Comparison of ENCODE assay signal across 19 cellular contexts in the genomic region with DNA sequence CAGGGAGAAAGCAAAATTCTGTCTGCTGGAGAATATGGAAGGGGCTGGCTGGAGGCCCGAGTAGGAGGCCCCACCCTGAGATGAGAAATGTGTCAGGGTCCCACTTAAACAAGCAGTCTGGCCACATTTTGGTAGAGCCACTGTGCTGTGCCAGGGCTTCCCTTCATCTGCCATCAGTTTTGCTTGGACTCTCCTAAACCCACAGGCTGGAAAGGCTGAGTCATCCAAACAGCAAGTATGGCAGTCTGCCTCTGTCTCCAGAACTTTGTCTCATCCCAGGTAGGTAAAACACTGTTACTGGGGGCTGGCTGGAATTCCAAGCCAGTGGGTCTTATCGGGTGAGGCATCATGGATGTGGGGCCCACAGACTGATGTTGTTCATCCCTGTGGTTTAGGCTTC.
DNase-seq lines count a peak whose midpoint lies in the region; ATAC-seq and TF ChIP-seq lines count a peak whose summit lies in the region.
"Had no signal": no experiment of that assay in that cellular context is flagged by ENCODE, and none has a peak within 500 bp of the region (broad histone marks: within the 10 kb centered on the region; RNA-seq: fewer than 3 reads in every experiment).

No MANE protein-coding gene starts in this region.

- H3K27me3 Mint-ChIP-seq in stimulated activated naive B cell treated with anti-CD40 and anti-IgM and Interleukin-4, amounts not matched to agents 10 μg/mL and 1 μg/mL and 100 μg/mL, for 72 hours, result no peaks in the 10 kb centered on the region
- H3K27me3 Mint-ChIP-seq: CD4-positive, CD25-positive, alpha-beta regulatory T cell had no signal

- no peak for TF ChIP-seq CTCF in fibroblast of the aortic adventitia (IDR thresholded peaks at IDR 0.05; ENCODE audit: insufficient read depth, low read length)

- H3K27ac Mint-ChIP-seq in stimulated activated naive B cell treated with anti-CD40 and anti-IgM and Interleukin-4, amounts not matched to agents 10 μg/mL and 1 μg/mL and 100 μg/mL, for 72 hours, result peak overlapping the region; percentile 14
- H3K27ac Mint-ChIP-seq: CD4-positive, CD25-positive, alpha-beta regulatory T cell had no signal

- no peak overlapping the region for H3K4me3 Mint-ChIP-seq in stimulated activated naive B cell treated with anti-CD40 and anti-IgM and Interleukin-4, amounts not matched to agents 10 μg/mL and 1 μg/mL and 100 μg/mL, for 72 hours
- H3K4me3 Mint-ChIP-seq: CD4-positive, CD25-positive, alpha-beta regulatory T cell had no signal

- peaks cover 7 to 18% of the 10 kb centered on the region in 2 donors for H3K4me1 Mint-ChIP-seq in stimulated activated naive B cell treated with anti-CD40 and anti-IgM and Interleukin-4, amounts not matched to agents 10 μg/mL and 1 μg/mL and 100 μg/mL, for 72 hours
- H3K4me1 Mint-ChIP-seq: CD4-positive, CD25-positive, alpha-beta regulatory T cell had no signal

- H3K9me3 Mint-ChIP-seq in stimulated activated naive B cell treated with anti-CD40 and anti-IgM and Interleukin-4, amounts not matched to agents 10 μg/mL and 1 μg/mL and 100 μg/mL, for 72 hours, result peaks cover 1 to 4% of the 10 kb centered on the region in 2 donors

- H3K36me3 Mint-ChIP-seq in stimulated activated naive B cell treated with anti-CD40 and anti-IgM and Interleukin-4, amounts not matched to agents 10 μg/mL and 1 μg/mL and 100 μg/mL, for 72 hours, result peaks cover 26 to 31% of the 10 kb centered on the region in 2 donors

- H3K4me3 ChIP-seq in fibroblast of the aortic adventitia (ENCODE audit: low read depth, low read length), result no peak overlapping the region
- H3K4me3 ChIP-seq: HAP-1, SJSA1 had no signal

- ATAC-seq in stimulated activated naive B cell treated with anti-CD40 and anti-IgM and Interleukin-4, amounts not matched to agents 10 μg/mL and 1 μg/mL and 100 μg/mL, for 72 hours (replicated peaks), result no peak
- ATAC-seq in HG03025 (IDR thresholded peaks at IDR 0.05; ENCODE audit: low FRiP score, unreplicated experiment), result no peak

- peak; percentile 42 for DNase-seq in DMS 273 (lab: John Stamatoyannopoulos, UW; ENCODE audit: unreplicated experiment)
- DNase-seq in DMS 273 treated with DMSO at 0.1 percent for 48 hours (lab: John Stamatoyannopoulos, UW), result no peak
- peak; percentile 15 for DNase-seq in OCI-M1 (lab: John Stamatoyannopoulos, UW)
- DNase-seq in fibroblast of the aortic adventitia (ENCODE audit: low read depth), result peak; percentile 1
- DNase-seq in stimulated activated naive B cell treated with anti-CD40 and anti-IgM and Interleukin-4, amounts not matched to agents 10 μg/mL and 1 μg/mL and 100 μg/mL, for 72 hours, result no peak
- DNase-seq in HK-2 (ENCODE audit: unreplicated experiment), result no peak
- no peak for DNase-seq in mesenteric fat pad (ENCODE audit: low spot score)
- DNase-seq: BE2C; CD4-positive, CD25-positive, alpha-beta regulatory T cell; COR-L47; DMS153; Kasumi-1; NCI-H1417; NCI-H187 treated with DMSO at 0.1 percent for 48 hours; NCI-H2227 treated with DMSO at 0.1 percent for 48 hours; NCI-H524 treated with DMSO at 0.1 percent for 48 hours had no signal

Comparison
In these comparisons a context has a peak if more than half of its experiments do, and no peak if none do; other contexts are left out.
1. DNase-seq: peak in DMS 273 (single experiment), OCI-M1 (single experiment) and fibroblast of the aortic adventitia (single experiment); none in DMS 273 treated with DMSO at 0.1 percent for 48 hours (single experiment), stimulated activated naive B cell treated with anti-CD40 and anti-IgM and Interleukin-4, amounts not matched to agents 10 μg/mL and 1 μg/mL and 100 μg/mL, for 72 hours (single experiment), HK-2 (single experiment) and mesenteric fat pad (single experiment).